ENCODE assay signal across 23 cellular contexts in the genomic region with DNA sequence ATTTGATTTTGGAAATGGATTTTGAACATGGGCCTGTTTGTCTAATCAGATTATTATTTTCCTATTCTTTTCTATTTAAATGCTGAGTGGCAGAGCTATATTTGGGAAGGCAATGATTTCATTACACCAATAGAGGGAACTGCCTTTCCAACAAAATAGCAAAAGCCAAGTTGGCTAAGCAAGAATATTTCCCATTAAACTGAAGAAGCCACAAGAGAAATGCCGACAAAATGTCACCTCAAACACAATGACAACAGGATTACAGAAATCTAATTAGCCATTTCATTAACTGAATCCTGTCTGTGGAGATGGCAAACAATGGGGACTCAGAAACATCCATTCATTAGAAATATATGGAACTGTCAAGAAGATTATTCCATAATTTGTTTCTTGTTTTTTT.
"Had no signal": no experiment of that assay in that cellular context is flagged by ENCODE, and none has a peak within 500 bp of the region (broad histone marks: within the 10 kb centered on the region; RNA-seq: fewer than 3 reads in every experiment).

No MANE protein-coding gene starts in this region.

- H3K9me3 ChIP-seq: testis had no signal

- H3K4me3 ChIP-seq: heart right ventricle, testis had no signal

- H3K9me3 Mint-ChIP-seq: activated CD4-positive, alpha-beta T cell treated with anti-CD3 and anti-CD28 coated beads, Interleukin-2, amount 10 ng/mL, durations not matched to agents 7 days and 5 days had no signal

- H3K27ac ChIP-seq: heart right ventricle, testis, WERI-Rb-1 had no signal

- H3K4me1 ChIP-seq: heart right ventricle, testis had no signal

- DNase-seq: activated CD4-positive, alpha-beta T cell treated with anti-CD3 and anti-CD28 coated beads, Interleukin-2, amount 10 ng/mL, durations not matched to agents 7 days and 5 days; activated CD4-positive, CD25-positive, alpha-beta regulatory T cell treated with anti-CD3 and anti-CD28 coated beads, Interleukin-2, amount 50 U/mL, for 72 hours; activated CD8-positive, alpha-beta memory T cell treated with anti-CD3 and anti-CD28 coated beads, Interleukin-2, amount 10 ng/mL, durations not matched to agents 7 days and 5 days; activated CD8-positive, alpha-beta T cell treated with anti-CD3 and anti-CD28 coated beads for 36 hours; activated effector memory CD4-positive, alpha-beta T cell treated with anti-CD3 and anti-CD28 coated beads, Interleukin-2, amount 50 U/mL, for 16 hours; activated naive CD4-positive, alpha-beta T cell treated with anti-CD3 and anti-CD28 coated beads, Interleukin-2, amount 10 ng/mL, durations not matched to agents 7 days and 5 days; activated T-cell treated with anti-CD3 and anti-CD28 coated beads for 4 hours; amygdala; cerebellar nuclear complex; heart right ventricle; left colon; mesenchymal stem cell; nephron progenitor cell; occipital lobe; retina; stimulated activated CD4-positive, alpha-beta T cell treated with anti-CD3 and anti-CD28 coated beads, Interleukin-2, amount 100 ng/mL, for 48 hours; stimulated activated CD8-positive, alpha-beta memory T cell treated with anti-CD3 and anti-CD28 coated beads, Interleukin-4, amount 100 ng/mL, for 48 hours; stimulated activated naive B cell treated with anti-CD40 and anti-IgM and Interleukin-4, amounts not matched to agents 10 μg/mL and 1 μg/mL and 100 μg/mL, for 72 hours; testis; WERI-Rb-1 had no signal

- ATAC-seq: activated CD8-positive, alpha-beta memory T cell treated with anti-CD3 and anti-CD28 coated beads, Interleukin-2, amount 10 ng/mL, durations not matched to agents 7 days and 5 days; activated CD8-positive, alpha-beta T cell treated with anti-CD3 and anti-CD28 coated beads for 36 hours; heart right ventricle; left colon; stimulated activated naive B cell treated with anti-CD40 and anti-IgM and Interleukin-4, amounts not matched to agents 10 μg/mL and 1 μg/mL and 100 μg/mL, for 72 hours had no signal

- H3K27ac Mint-ChIP-seq: activated CD4-positive, alpha-beta T cell treated with anti-CD3 and anti-CD28 coated beads, Interleukin-2, amount 10 ng/mL, durations not matched to agents 7 days and 5 days; activated CD8-positive, alpha-beta memory T cell treated with anti-CD3 and anti-CD28 coated beads, Interleukin-2, amount 10 ng/mL, durations not matched to agents 7 days and 5 days; activated CD8-positive, alpha-beta T cell treated with anti-CD3 and anti-CD28 coated beads for 36 hours; activated naive CD4-positive, alpha-beta T cell treated with anti-CD3 and anti-CD28 coated beads, Interleukin-2, amount 10 ng/mL, durations not matched to agents 7 days and 5 days; nephron progenitor cell; progenitor cell of endocrine pancreas; stimulated activated naive B cell treated with anti-CD40 and anti-IgM and Interleukin-4, amounts not matched to agents 10 μg/mL and 1 μg/mL and 100 μg/mL, for 72 hours; T-helper 2 cell treated with Interferon-gamma antibody and Interleukin-4, amounts not matched to agents 5 μg/mL and 100 μg/mL, for 36 hours; type B pancreatic cell had no signal

- H3K36me3 Mint-ChIP-seq: activated CD8-positive, alpha-beta memory T cell treated with anti-CD3 and anti-CD28 coated beads, Interleukin-2, amount 10 ng/mL, durations not matched to agents 7 days and 5 days; activated naive CD4-positive, alpha-beta T cell treated with anti-CD3 and anti-CD28 coated beads, Interleukin-2, amount 10 ng/mL, durations not matched to agents 7 days and 5 days; stimulated activated naive B cell treated with anti-CD40 and anti-IgM and Interleukin-4, amounts not matched to agents 10 μg/mL and 1 μg/mL and 100 μg/mL, for 72 hours; type B pancreatic cell had no signal

- H3K27me3 ChIP-seq: heart right ventricle, testis had no signal

- H3K36me3 ChIP-seq: heart right ventricle, WERI-Rb-1 had no signal

- H3K27me3 Mint-ChIP-seq: activated CD4-positive, alpha-beta T cell treated with anti-CD3 and anti-CD28 coated beads, Interleukin-2, amount 10 ng/mL, durations not matched to agents 7 days and 5 days; activated CD8-positive, alpha-beta memory T cell treated with anti-CD3 and anti-CD28 coated beads, Interleukin-2, amount 10 ng/mL, durations not matched to agents 7 days and 5 days; activated CD8-positive, alpha-beta T cell treated with anti-CD3 and anti-CD28 coated beads for 36 hours; activated naive CD4-positive, alpha-beta T cell treated with anti-CD3 and anti-CD28 coated beads, Interleukin-2, amount 10 ng/mL, durations not matched to agents 7 days and 5 days; progenitor cell of endocrine pancreas; stimulated activated naive B cell treated with anti-CD40 and anti-IgM and Interleukin-4, amounts not matched to agents 10 μg/mL and 1 μg/mL and 100 μg/mL, for 72 hours; type B pancreatic cell had no signal

- H3K4me1 Mint-ChIP-seq: activated CD4-positive, alpha-beta T cell treated with anti-CD3 and anti-CD28 coated beads, Interleukin-2, amount 10 ng/mL, durations not matched to agents 7 days and 5 days; activated CD8-positive, alpha-beta memory T cell treated with anti-CD3 and anti-CD28 coated beads, Interleukin-2, amount 10 ng/mL, durations not matched to agents 7 days and 5 days; activated naive CD4-positive, alpha-beta T cell treated with anti-CD3 and anti-CD28 coated beads, Interleukin-2, amount 10 ng/mL, durations not matched to agents 7 days and 5 days; nephron progenitor cell; stimulated activated naive B cell treated with anti-CD40 and anti-IgM and Interleukin-4, amounts not matched to agents 10 μg/mL and 1 μg/mL and 100 μg/mL, for 72 hours had no signal

- H3K4me3 Mint-ChIP-seq: activated CD4-positive, alpha-beta T cell treated with anti-CD3 and anti-CD28 coated beads, Interleukin-2, amount 10 ng/mL, durations not matched to agents 7 days and 5 days; activated CD8-positive, alpha-beta memory T cell treated with anti-CD3 and anti-CD28 coated beads, Interleukin-2, amount 10 ng/mL, durations not matched to agents 7 days and 5 days; activated CD8-positive, alpha-beta T cell treated with anti-CD3 and anti-CD28 coated beads for 36 hours; activated naive CD4-positive, alpha-beta T cell treated with anti-CD3 and anti-CD28 coated beads, Interleukin-2, amount 10 ng/mL, durations not matched to agents 7 days and 5 days; nephron progenitor cell; stimulated activated naive B cell treated with anti-CD40 and anti-IgM and Interleukin-4, amounts not matched to agents 10 μg/mL and 1 μg/mL and 100 μg/mL, for 72 hours; T-helper 2 cell treated with Interferon-gamma antibody and Interleukin-4, amounts not matched to agents 5 μg/mL and 100 μg/mL, for 36 hours; type B pancreatic cell had no signal
